Comparison of ENCODE assay signal across 16 cellular contexts in genomic region chr15:80950291-80951078, GRCh38. TPM values are rescaled to one million over a fixed set of nuclear protein-coding genes. Genes with fewer than 3 reads are reported as not detected.
A peak's percentile ranks its signal among the peaks of the same experiment; 100 is the strongest.
DNase-seq lines count a peak whose midpoint lies in the region; TF ChIP-seq lines count a peak whose summit lies in the region.
"Had no signal": no experiment of that assay in that cellular context is flagged by ENCODE, and none has a peak within 500 bp of the region (broad histone marks: within the 10 kb centered on the region; RNA-seq: fewer than 3 reads in every experiment).

No MANE protein-coding gene starts in this region.

- H2AFZ ChIP-seq in Karpas-422 (ENCODE audit: low read length) (no peak overlapping the region), neuronal stem cell (ENCODE audit: low read length) (no peak overlapping the region)

- peaks cover 68% of the 10 kb centered on the region for H3K36me3 ChIP-seq in right atrium auricular region
- peaks cover 66% of the 10 kb centered on the region for H3K36me3 ChIP-seq in left ventricle myocardium inferior
- peaks cover 3% of the 10 kb centered on the region; the same call in 1 of the 2 replicates for H3K36me3 ChIP-seq in Karpas-422 (ENCODE audit: insufficient read depth, low read length)
- H3K36me3 ChIP-seq in neuronal stem cell (replicated peaks in 1 of 2; ENCODE audit: control insufficient read depth in 2 of 2, insufficient read depth in 2 of 2, low read length in 2 of 2): peaks cover 10 to 49% of the 10 kb centered on the region in 2 donors
- H3K36me3 ChIP-seq in stomach: peaks cover 24 to 80% (median 75%) of the 10 kb centered on the region in 4 donors

- H3K4me2 ChIP-seq in Karpas-422 (ENCODE audit: low read depth, low read length, poor library complexity, severe bottlenecking): no peak overlapping the region
- H3K4me2 ChIP-seq in neuronal stem cell (ENCODE audit: insufficient read depth, low read length, poor library complexity, severe bottlenecking): no peak overlapping the region

- TF ChIP-seq EP300 in stomach (IDR thresholded peaks at IDR 0.05): no peak

- no peak overlapping the region for H2BK12ac ChIP-seq in neuronal stem cell (ENCODE audit: low read length)

- H2BK120ac ChIP-seq in neuronal stem cell (ENCODE audit: low read depth, low read length): no peak overlapping the region

- no peak overlapping the region for H4K8ac ChIP-seq in neuronal stem cell (ENCODE audit: low read depth, low read length)

- H3K4me1 ChIP-seq in right atrium auricular region (no peaks in the 10 kb centered on the region), left ventricle myocardium inferior (no peaks in the 10 kb centered on the region), Karpas-422 (ENCODE audit: low read length) (peaks cover 11% of the 10 kb centered on the region), neuronal stem cell (ENCODE audit: control insufficient read depth in 2 of 2, insufficient read depth in 1 of 2, low read depth in 1 of 2, low read length in 2 of 2) (peaks cover 7 to 9% of the 10 kb centered on the region in 2 donors), stomach (no peaks in the 10 kb centered on the region)
- H3K4me1 ChIP-seq: BE2C had no signal

- H4K91ac ChIP-seq in neuronal stem cell (ENCODE audit: low read depth, low read length, poor library complexity): no peak overlapping the region

- no peaks in the 10 kb centered on the region for H4K20me1 ChIP-seq in Karpas-422 (ENCODE audit: insufficient read depth, low read depth, low read length)

- no peak for TF ChIP-seq POLR2A in stomach (IDR thresholded peaks at IDR 0.05)

- H3K79me2 ChIP-seq in Karpas-422 (ENCODE audit: low read length): no peaks in the 10 kb centered on the region

- no peak overlapping the region for H3K4me3 ChIP-seq in right atrium auricular region
- H3K4me3 ChIP-seq in left ventricle myocardium inferior: no peak overlapping the region
- H3K4me3 ChIP-seq in Karpas-422 (ENCODE audit: low read length): no peak overlapping the region
- no peak overlapping the region for H3K4me3 ChIP-seq in neuronal stem cell (ENCODE audit: low read length in 2 of 2)
- no peak overlapping the region for H3K4me3 ChIP-seq in stomach

- H3K23ac ChIP-seq in neuronal stem cell (ENCODE audit: low read depth, low read length, poor library complexity): no peak overlapping the region

- no peaks in the 10 kb centered on the region for H3K9me3 ChIP-seq in right atrium auricular region
- H3K9me3 ChIP-seq in left ventricle myocardium inferior (replicated peaks): no peaks in the 10 kb centered on the region
- no peaks in the 10 kb centered on the region for H3K9me3 ChIP-seq in Karpas-422 (ENCODE audit: low read length)
- no peaks in the 10 kb centered on the region for H3K9me3 ChIP-seq in neuronal stem cell (replicated peaks in 1 of 2; ENCODE audit: control insufficient read depth in 2 of 2, insufficient read depth in 1 of 2, low read depth in 1 of 2, low read length in 2 of 2)
- no peaks in the 10 kb centered on the region for H3K9me3 ChIP-seq in stomach
- H3K9me3 ChIP-seq: BE2C had no signal

- H3K27me3 ChIP-seq in right atrium auricular region: no peaks in the 10 kb centered on the region
- H3K27me3 ChIP-seq in left ventricle myocardium inferior (ENCODE audit: low read depth): no peaks in the 10 kb centered on the region
- H3K27me3 ChIP-seq in Karpas-422 (ENCODE audit: low read length): no peaks in the 10 kb centered on the region
- H3K27me3 ChIP-seq in neuronal stem cell (ENCODE audit: control insufficient read depth in 3 of 3, insufficient read depth in 3 of 3, low read depth in 1 of 3, low read length in 3 of 3): no peaks in the 10 kb centered on the region
- no peaks in the 10 kb centered on the region for H3K27me3 ChIP-seq in stomach
- H3K27me3 ChIP-seq: BE2C had no signal

- no peak overlapping the region for H2AK5ac ChIP-seq in neuronal stem cell (ENCODE audit: low read depth, low read length)

- WGBS in neuronal stem cell (ENCODE audit: extremely low coverage in 2 of 2, insufficient read length in 2 of 2, insufficient replicate concordance in 1 of 2), 2 donors: no CpG with 5 or more reads among the region's 8 CpGs
- 88 to 95% (median 90%) methylated on average over 8 of the region's 8 CpGs for WGBS in stomach, 5 donors

- H2BK5ac ChIP-seq in neuronal stem cell (ENCODE audit: low read length): no peak overlapping the region

- H2BK15ac ChIP-seq in neuronal stem cell (ENCODE audit: low read length): no peak overlapping the region

- no peak overlapping the region for H3K14ac ChIP-seq in neuronal stem cell (ENCODE audit: low read length)

- DNase-seq in right atrium auricular region (ENCODE audit: low spot score): peak; percentile 52
- no peak for DNase-seq in left ventricle myocardium inferior
- DNase-seq in Karpas-422: peak; percentile 19
- no peak for DNase-seq in neuronal stem cell (ENCODE audit: low spot score)
- DNase-seq in stomach: no peak
- DNase-seq in NCI-H524 treated with DMSO at 0.1 percent for 48 hours (lab: John Stamatoyannopoulos, UW): no peak
- DNase-seq in effector CD8-positive, alpha-beta T cell (lab: John Stamatoyannopoulos, UW): no peak
- DNase-seq: BE2C; CD8-positive, alpha-beta T cell; COR-L47; DMS153; DMS79 treated with DMSO at 0.1 percent for 48 hours; GDM1; HCEC 1CT; HFFc6 had no signal

- TF ChIP-seq CTCF in right atrium auricular region (IDR thresholded peaks at IDR 0.05) (no peak), left ventricle myocardium inferior (IDR thresholded peaks at IDR 0.05; ENCODE audit: borderline replicate concordance) (no peak), stomach (IDR thresholded peaks at IDR 0.05) (no peak)

- no peak overlapping the region for H3K9ac ChIP-seq in Karpas-422 (ENCODE audit: low read length)
- H3K9ac ChIP-seq in neuronal stem cell (ENCODE audit: low read depth, low read length, poor library complexity): peak overlapping the region; percentile 46

- H3K4ac ChIP-seq in neuronal stem cell (ENCODE audit: low read length): no peak overlapping the region

- no peaks in the 10 kb centered on the region for H3K9me2 ChIP-seq in Karpas-422 (replicated peaks; ENCODE audit: insufficient read depth, low read length)

- intact Hi-C loops in left ventricle myocardium inferior (cut with micrococcal nuclease) (no loop called here), stomach (cut with DNase I; ENCODE audit: low total_unique reads) (no loop called here)

- H3K27ac ChIP-seq in right atrium auricular region (no peak overlapping the region), left ventricle myocardium inferior (replicated peaks) (no peak overlapping the region), Karpas-422 (ENCODE audit: low read length) (no peak overlapping the region), neuronal stem cell (replicated peaks; ENCODE audit: low read length) (no peak overlapping the region), stomach (no peak overlapping the region)
- H3K27ac ChIP-seq: HL-60 had no signal

- H3K79me1 ChIP-seq in neuronal stem cell (ENCODE audit: low read depth, low read length): no peaks in the 10 kb centered on the region

- H3K18ac ChIP-seq in neuronal stem cell (ENCODE audit: low read length): no peak overlapping the region

RNA-seq across cellular contexts. Expression of gene MESD, which starts 39.1 kb away (rescaled TPM):
- total RNA-seq in right atrium auricular region (10 to 100 TPM; 11.3 to 14.5 TPM), left ventricle myocardium inferior (13.5 TPM), stomach (10 to 100 TPM; 11.2 to 34.8 (median 24.2) TPM)
- 10.9 and 13.7 TPM in 2 replicates for total RNA-seq in Karpas-422 (2014; rRNA removed; shearing (Covaris generic); ENCODE audit: low replicate concordance)
- 18.9 TPM for polyA plus RNA-seq in neuronal stem cell (2013, experiment 1 of 2)
- polyA plus RNA-seq in neuronal stem cell (2013, experiment 2 of 2): 19.2 TPM
- 1 to 10 TPM; 5.5 to 10.0 (median 9.2) TPM for polyA plus RNA-seq in stomach

RNA-seq across cellular contexts. Expression of gene TLNRD1, which starts 50.2 kb away (rescaled TPM):
- 10 to 100 TPM; 10.0 to 26.1 TPM for total RNA-seq in right atrium auricular region
- 5.5 TPM for total RNA-seq in left ventricle myocardium inferior
- total RNA-seq in Karpas-422 (2014; rRNA removed; shearing (Covaris generic); ENCODE audit: low replicate concordance): 5.4 and 12.8 TPM in 2 replicates
- 19.5 TPM for polyA plus RNA-seq in neuronal stem cell (2013, experiment 1 of 2)
- 20.2 TPM for polyA plus RNA-seq in neuronal stem cell (2013, experiment 2 of 2)
- 10 to 100 TPM in 4 of 5 donors, 1 to 10 TPM in 1; 1.8 to 88.3 (median 21.0) TPM for total RNA-seq in stomach
- polyA plus RNA-seq in stomach: 1 to 10 TPM; 5.7 to 8.4 (median 6.9) TPM

Comparison
In these comparisons a context has a peak if more than half of its experiments do, and no peak if none do; other contexts are left out.
1. DNase-seq: peak in right atrium auricular region (single experiment) and Karpas-422 (single experiment); none in left ventricle myocardium inferior (single experiment), neuronal stem cell (single experiment), stomach (single experiment), NCI-H524 treated with DMSO at 0.1 percent for 48 hours (single experiment) and effector CD8-positive, alpha-beta T cell (single experiment).